1 cellular context compared by ENCODE assay signal in the genomic region with DNA sequence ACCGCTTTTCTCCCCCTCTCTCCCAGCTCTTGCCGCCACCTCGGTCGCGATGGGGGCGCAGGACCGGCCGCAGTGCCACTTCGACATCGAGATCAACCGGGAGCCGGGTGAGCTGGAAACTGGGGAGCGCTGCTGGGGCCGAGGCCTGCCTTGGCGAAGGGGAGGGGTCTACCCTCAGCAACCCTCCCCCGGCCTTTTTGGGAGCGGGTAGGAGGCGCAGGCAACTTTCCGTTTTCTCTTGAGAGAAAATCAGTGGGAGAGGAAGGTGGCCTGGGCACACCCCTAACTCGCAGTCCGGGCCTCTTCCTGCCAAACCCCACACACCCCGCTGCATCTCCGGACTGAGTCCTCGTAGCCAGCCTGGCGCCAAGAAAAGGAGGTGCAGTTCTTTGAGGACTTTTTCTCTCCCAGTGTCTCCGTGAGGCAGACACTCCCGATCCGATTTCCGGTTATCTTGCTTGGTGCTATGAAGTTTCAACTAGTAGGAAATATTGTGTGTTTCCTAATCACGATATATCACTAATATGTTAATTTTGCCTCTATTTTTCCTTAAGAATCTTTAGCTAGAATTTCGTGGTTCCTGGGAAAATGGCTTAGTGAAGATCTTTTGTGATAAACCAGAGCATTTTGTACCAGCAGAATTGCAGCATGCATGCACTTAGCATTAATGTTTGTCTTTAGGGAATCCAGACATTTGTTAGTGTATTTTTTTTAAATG.
TF ChIP-seq lines count a peak whose summit lies in the region.

No MANE protein-coding gene starts in this region.

TF ChIP-seq in neural cell, 6 proteins besides CTCF, POLR2A, EP300 and RAD21:
- TF ChIP-seq, protein P1, sequence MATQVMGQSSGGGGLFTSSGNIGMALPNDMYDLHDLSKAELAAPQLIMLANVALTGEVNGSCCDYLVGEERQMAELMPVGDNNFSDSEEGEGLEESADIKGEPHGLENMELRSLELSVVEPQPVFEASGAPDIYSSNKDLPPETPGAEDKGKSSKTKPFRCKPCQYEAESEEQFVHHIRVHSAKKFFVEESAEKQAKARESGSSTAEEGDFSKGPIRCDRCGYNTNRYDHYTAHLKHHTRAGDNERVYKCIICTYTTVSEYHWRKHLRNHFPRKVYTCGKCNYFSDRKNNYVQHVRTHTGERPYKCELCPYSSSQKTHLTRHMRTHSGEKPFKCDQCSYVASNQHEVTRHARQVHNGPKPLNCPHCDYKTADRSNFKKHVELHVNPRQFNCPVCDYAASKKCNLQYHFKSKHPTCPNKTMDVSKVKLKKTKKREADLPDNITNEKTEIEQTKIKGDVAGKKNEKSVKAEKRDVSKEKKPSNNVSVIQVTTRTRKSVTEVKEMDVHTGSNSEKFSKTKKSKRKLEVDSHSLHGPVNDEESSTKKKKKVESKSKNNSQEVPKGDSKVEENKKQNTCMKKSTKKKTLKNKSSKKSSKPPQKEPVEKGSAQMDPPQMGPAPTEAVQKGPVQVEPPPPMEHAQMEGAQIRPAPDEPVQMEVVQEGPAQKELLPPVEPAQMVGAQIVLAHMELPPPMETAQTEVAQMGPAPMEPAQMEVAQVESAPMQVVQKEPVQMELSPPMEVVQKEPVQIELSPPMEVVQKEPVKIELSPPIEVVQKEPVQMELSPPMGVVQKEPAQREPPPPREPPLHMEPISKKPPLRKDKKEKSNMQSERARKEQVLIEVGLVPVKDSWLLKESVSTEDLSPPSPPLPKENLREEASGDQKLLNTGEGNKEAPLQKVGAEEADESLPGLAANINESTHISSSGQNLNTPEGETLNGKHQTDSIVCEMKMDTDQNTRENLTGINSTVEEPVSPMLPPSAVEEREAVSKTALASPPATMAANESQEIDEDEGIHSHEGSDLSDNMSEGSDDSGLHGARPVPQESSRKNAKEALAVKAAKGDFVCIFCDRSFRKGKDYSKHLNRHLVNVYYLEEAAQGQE (IDR thresholded peaks at IDR 0.05; ENCODE audit: borderline replicate concordance): no peak
- no peak for TF ChIP-seq MXI1 (conservative IDR thresholded peaks at IDR 0.05; ENCODE audit: poor library complexity, severe bottlenecking)
- no peak for TF ChIP-seq EZH2 (IDR thresholded peaks at IDR 0.05; ENCODE audit: borderline replicate concordance, insufficient read depth, low read length, poor library complexity, severe bottlenecking)
- TF ChIP-seq SMC3 (conservative IDR thresholded peaks at IDR 0.05; ENCODE audit: poor library complexity): no peak
- TF ChIP-seq TAF1 (IDR thresholded peaks at IDR 0.05; ENCODE audit: low read depth): no peak
- no peak for TF ChIP-seq POLR2AphosphoS5 (IDR thresholded peaks at IDR 0.05)
